ENCODE assay signal across 4 cellular contexts in genomic region chr12:94592080-94592479, GRCh38.
TF ChIP-seq lines count a peak whose summit lies in the region.

No MANE protein-coding gene starts in this region.

TF ChIP-seq in liver, 16 proteins besides CTCF, POLR2A, EP300 and RAD21:
- TF ChIP-seq NR2F2 (IDR thresholded peaks at IDR 0.05) = peak; percentile 46
- TF ChIP-seq GABPA (IDR thresholded peaks at IDR 0.05 in 1 of 2, conservative IDR thresholded peaks at IDR 0.05 in 1 of 2) = no peak
- TF ChIP-seq SP1 (IDR thresholded peaks at IDR 0.05) = peak; percentile 16

TF ChIP-seq in HepG2, 621 proteins besides CTCF, POLR2A, EP300 and RAD21:
- no peak for TF ChIP-seq SNRNP70 (IDR thresholded peaks at IDR 0.05; ENCODE audit: low read depth, low read length)
- no peak for TF ChIP-seq ZKSCAN5 (CRISPR knock-in tag; IDR thresholded peaks at IDR 0.05)
- no peak for TF ChIP-seq ZNF776 (CRISPR knock-in tag; IDR thresholded peaks at IDR 0.05)
- no peak for TF ChIP-seq HNF4G (IDR thresholded peaks at IDR 0.05; ENCODE audit: borderline replicate concordance, low read depth, low read length)
- no peak for TF ChIP-seq HNF4G (CRISPR knock-in tag; IDR thresholded peaks at IDR 0.05; ENCODE audit: borderline replicate concordance, low read depth)
- no peak for TF ChIP-seq GZF1 (CRISPR knock-in tag; IDR thresholded peaks at IDR 0.05)
- TF ChIP-seq ATF6 (CRISPR knock-in tag; conservative IDR thresholded peaks at IDR 0.05) = no peak
- TF ChIP-seq KLF16 (CRISPR knock-in tag; IDR thresholded peaks at IDR 0.05) = no peak
TF ChIP-seq in HepG2: peak in this region for 0.

TF ChIP-seq in endothelial cell of umbilical vein, 7 proteins besides CTCF, POLR2A, EP300 and RAD21:
- peak; percentile 66 for TF ChIP-seq FOS (IDR thresholded peaks at IDR 0.05; ENCODE audit: borderline replicate concordance, insufficient read depth, low read length)
- no peak for TF ChIP-seq MYC (IDR thresholded peaks at IDR 0.05; ENCODE audit: low read depth, low read length)
- TF ChIP-seq EZH2 (IDR thresholded peaks at IDR 0.05; ENCODE audit: borderline replicate concordance, low read depth, low read length, severe bottlenecking) = no peak
- TF ChIP-seq MAX (IDR thresholded peaks at IDR 0.05; ENCODE audit: insufficient read depth, insufficient read length) = no peak
- TF ChIP-seq JUN (IDR thresholded peaks at IDR 0.05; ENCODE audit: borderline replicate concordance, insufficient read depth, insufficient read length, low read depth) = peak; percentile 10
- TF ChIP-seq GATA2 (IDR thresholded peaks at IDR 0.05; ENCODE audit: insufficient read depth, insufficient read length, low read depth, low read length) = peak; percentile 36
- peak; percentile 72 for TF ChIP-seq POLR2AphosphoS5 (IDR thresholded peaks at IDR 0.05; ENCODE audit: insufficient read depth, low read depth, low read length)

TF ChIP-seq in SK-N-SH, 30 proteins besides CTCF, POLR2A, EP300 and RAD21:
- TF ChIP-seq TAF1 (IDR thresholded peaks at IDR 0.05; ENCODE audit: borderline replicate concordance, low read depth, low read length) = no peak
- no peak for TF ChIP-seq GABPA (IDR thresholded peaks at IDR 0.05; ENCODE audit: low read depth)
